ENCODE assay signal across 3 cellular contexts in the genomic region with DNA sequence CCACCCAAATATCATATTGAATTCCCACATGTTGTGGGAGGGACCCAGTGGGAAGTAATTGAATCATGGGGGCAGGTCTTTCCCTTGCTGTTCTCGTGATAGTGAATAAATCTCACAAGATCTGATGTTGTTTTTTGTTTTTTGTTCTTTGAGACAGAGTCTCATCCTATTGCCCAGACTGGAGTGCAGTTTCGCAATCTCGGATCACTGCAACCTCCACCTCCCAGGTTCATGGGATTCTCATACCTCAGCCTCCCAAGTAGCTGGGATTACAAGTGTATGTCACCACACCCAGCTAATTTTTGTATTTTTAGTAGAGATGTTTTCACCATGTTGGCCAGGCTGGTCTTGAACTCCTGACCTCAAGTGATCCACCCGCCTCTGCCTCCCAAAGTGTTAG.
TF ChIP-seq lines count a peak whose summit lies in the region.

No MANE protein-coding gene starts in this region.

TF ChIP-seq in IMR-90, 13 proteins besides CTCF, POLR2A, EP300 and RAD21:
- TF ChIP-seq CEBPB (IDR thresholded peaks at IDR 0.05; ENCODE audit: low read depth, low read length) = peak; percentile 19; the same call in 1 of the 2 replicates
TF ChIP-seq in IMR-90: peak in this region for 1; not testable (repeated sequence) for 12.

TF ChIP-seq in H1, 55 proteins besides CTCF, POLR2A, EP300 and RAD21:
- peak; percentile 43; the same call in 1 of the 2 replicates for TF ChIP-seq CEBPB (IDR thresholded peaks at IDR 0.05; ENCODE audit: low read depth, low read length)

TF ChIP-seq in HepG2, 621 proteins besides CTCF, POLR2A, EP300 and RAD21:
- peak; percentile 40; the same call in 1 of the 2 replicates for TF ChIP-seq CEBPB (IDR thresholded peaks at IDR 0.05; ENCODE audit: borderline replicate concordance, low read depth, low read length)
TF ChIP-seq in HepG2: peak in this region for 1; not testable (repeated sequence) for 620.
